In the genomic region with DNA sequence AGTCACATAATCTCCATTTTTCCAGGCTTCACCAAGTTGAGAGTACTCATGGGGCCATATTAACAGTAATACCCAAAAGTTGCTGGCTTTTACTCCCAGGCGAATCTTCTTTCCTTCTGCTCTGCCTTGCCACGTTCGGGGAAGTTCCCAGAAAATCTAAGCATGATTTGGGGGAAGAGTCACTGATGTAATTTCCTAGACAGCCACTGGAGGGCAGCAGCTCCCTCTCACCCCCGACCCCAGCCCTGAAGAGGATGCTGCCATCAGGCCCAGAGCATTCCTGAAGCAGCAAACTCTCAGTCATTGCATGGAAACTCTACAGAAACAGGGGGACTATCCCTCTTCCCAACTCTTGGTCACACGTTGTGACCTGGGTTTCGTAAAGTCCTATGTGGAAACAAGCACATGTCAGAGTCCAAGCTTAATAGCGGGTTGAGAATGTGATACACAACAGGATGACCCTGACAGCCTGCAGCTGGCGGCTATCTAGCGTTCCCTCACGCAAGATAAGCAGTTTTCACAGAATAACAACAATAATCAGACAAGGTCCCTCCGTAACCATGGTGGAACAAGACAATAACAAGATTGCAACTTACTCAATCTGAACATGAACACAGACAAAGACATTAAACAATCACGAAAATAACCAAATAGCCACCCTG, we compare ENCODE assay signal across 8 cellular contexts. TPM values are rescaled to one million over a fixed set of nuclear protein-coding genes. Genes with fewer than 3 reads are reported as not detected.
DNase-seq lines count a peak whose midpoint lies in the region; ATAC-seq and TF ChIP-seq lines count a peak whose summit lies in the region.

No MANE protein-coding gene starts in this region.

- TF ChIP-seq CTCF in GM13977 (IDR thresholded peaks at IDR 0.05; ENCODE audit: extremely low read depth, insufficient read depth, missing control alignments) (peak; percentile 78), dorsolateral prefrontal cortex (IDR thresholded peaks at IDR 0.05 in 54 of 56, conservative IDR thresholded peaks at IDR 0.05 in 2 of 56; ENCODE audit: low read depth in 1 of 56, partially characterized antibody in 56 of 56) (peak; percentile 56 to 91 (median 83))

- peak; percentile 74 for ATAC-seq in memory B cell (ENCODE audit: low read depth)
- no peak for ATAC-seq in HG03159 (IDR thresholded peaks at IDR 0.05; ENCODE audit: unreplicated experiment)

- H2AFZ ChIP-seq in ACC112 (ENCODE audit: low read length, unreplicated experiment) = peak overlapping the region; percentile 72

- no peak overlapping the region for H3K4me3 Mint-ChIP-seq in memory B cell

- H3K27ac ChIP-seq in ACC112 (ENCODE audit: low read depth, low read length) (no peak overlapping the region), dorsolateral prefrontal cortex (peak overlapping the region in 1 of 59 donors; percentile 11)

- no peaks in the 10 kb centered on the region for H3K36me3 Mint-ChIP-seq in memory B cell

- DNase-seq in GM13977 (ENCODE audit: low spot score) (peak; percentile 71), NCI-H69 (lab: John Stamatoyannopoulos, UW) (peak; percentile 78), dorsolateral prefrontal cortex (peak in 5 of 10 donors; percentile 27 to 56 (median 30)), memory B cell (ENCODE audit: low spot score in 2 of 2) (peak; percentile 59 to 63)
- DNase-seq in activated CD4-positive, alpha-beta T cell treated with anti-CD3 and anti-CD28 coated beads, Interleukin-2, amount 50 U/mL, for 48 hours = peak; percentile 71 to 78
- peak; percentile 33 for DNase-seq in stimulated activated CD8-positive, alpha-beta memory T cell treated with anti-CD3 and anti-CD28 coated beads, Interleukin-4, amount 100 ng/mL, for 24 hours (ENCODE audit: low read depth)

- in situ Hi-C loops in GM13977 (cut with MboI; ENCODE audit: low pct_unique_long_range_greater_than_20kb, low sequenced_read_pairs, unreplicated experiment) = no loop called here

- H3K4me3 ChIP-seq in ACC112 (ENCODE audit: low read depth, low read length) = no peak overlapping the region
- H3K4me3 ChIP-seq in dorsolateral prefrontal cortex = no peak overlapping the region

- intact Hi-C loops in dorsolateral prefrontal cortex (cut with DNase I) = loop anchor here in 1 of 2 donors (10.0 kb wide), 1 partner anchor 77 kb away; no protein-coding TSS in a partner anchor

- H3K27me3 Mint-ChIP-seq in memory B cell = peaks cover 5% of the 10 kb centered on the region

- no peaks in the 10 kb centered on the region for H3K27me3 ChIP-seq in ACC112 (ENCODE audit: insufficient read depth, low read length)
- H3K27me3 ChIP-seq in dorsolateral prefrontal cortex = no peaks in the 10 kb centered on the region

- H3K4me1 Mint-ChIP-seq in memory B cell = peaks cover 4% of the 10 kb centered on the region

- no peaks in the 10 kb centered on the region for H3K4me1 ChIP-seq in ACC112 (ENCODE audit: control insufficient read depth, insufficient read depth, low read length, unreplicated experiment)

- no peaks in the 10 kb centered on the region for H3K9me3 Mint-ChIP-seq in memory B cell

- no peak overlapping the region for H3K27ac Mint-ChIP-seq in memory B cell

- H3K79me2 ChIP-seq in ACC112 (ENCODE audit: control insufficient read depth, insufficient read depth, low read length, unreplicated experiment) = no peaks in the 10 kb centered on the region

- H3K36me3 ChIP-seq in ACC112 (ENCODE audit: insufficient read depth, low read length) = no peaks in the 10 kb centered on the region

RNA-seq across cellular contexts. Expression of a gene that starts 43.8 kb away (rescaled TPM):
- 10 to 100 TPM; 19.1 to 37.5 (median 26.3) TPM for total RNA-seq in dorsolateral prefrontal cortex
